Comparison of ENCODE assay signal across 8 cellular contexts in genomic region chr11:44568358-44568705, GRCh38. TPM values are rescaled to one million over a fixed set of nuclear protein-coding genes. Genes with fewer than 3 reads are reported as not detected.
DNase-seq lines count a peak whose midpoint lies in the region; ATAC-seq lines count a peak whose summit lies in the region.

No MANE protein-coding gene starts in this region.

- peak overlapping the region; percentile 78 for H3K4me3 Mint-ChIP-seq in activated CD8-positive, alpha-beta memory T cell treated with anti-CD3 and anti-CD28 coated beads, Interleukin-2, amount 10 ng/mL, durations not matched to agents 7 days and 5 days
- peak overlapping the region; percentile 87 for H3K4me3 Mint-ChIP-seq in activated CD8-positive, alpha-beta T cell treated with anti-CD3 and anti-CD28 coated beads, Interleukin-2, amount 10 ng/mL, durations not matched to agents 7 days and 5 days

- no peaks in the 10 kb centered on the region for H3K27me3 Mint-ChIP-seq in activated CD8-positive, alpha-beta memory T cell treated with anti-CD3 and anti-CD28 coated beads, Interleukin-2, amount 10 ng/mL, durations not matched to agents 7 days and 5 days
- no peaks in the 10 kb centered on the region for H3K27me3 Mint-ChIP-seq in activated CD8-positive, alpha-beta T cell treated with anti-CD3 and anti-CD28 coated beads, Interleukin-2, amount 10 ng/mL, durations not matched to agents 7 days and 5 days (ENCODE audit: low read depth)

- no peak for DNase-seq in activated CD8-positive, alpha-beta memory T cell treated with anti-CD3 and anti-CD28 coated beads, Interleukin-2, amount 10 ng/mL, durations not matched to agents 7 days and 5 days
- no peak for DNase-seq in activated CD8-positive, alpha-beta memory T cell treated with anti-CD3 and anti-CD28 coated beads for 24 hours
- no peak for DNase-seq in activated CD8-positive, alpha-beta T cell treated with anti-CD3 and anti-CD28 coated beads, Interleukin-2, amount 10 ng/mL, durations not matched to agents 7 days and 5 days
- DNase-seq in substantia nigra (lab: John Stamatoyannopoulos, UW) (no peak), NCI-H82 treated with DMSO at 0.1 percent for 48 hours (lab: John Stamatoyannopoulos, UW; ENCODE audit: unreplicated experiment) (no peak), HCEC 1CT (no peak)

- no peaks in the 10 kb centered on the region for H3K9me3 Mint-ChIP-seq in activated CD8-positive, alpha-beta memory T cell treated with anti-CD3 and anti-CD28 coated beads, Interleukin-2, amount 10 ng/mL, durations not matched to agents 7 days and 5 days (ENCODE audit: low read depth)
- H3K9me3 Mint-ChIP-seq in activated CD8-positive, alpha-beta T cell treated with anti-CD3 and anti-CD28 coated beads, Interleukin-2, amount 10 ng/mL, durations not matched to agents 7 days and 5 days (ENCODE audit: insufficient read depth) = no peaks in the 10 kb centered on the region

- peaks cover 78% of the 10 kb centered on the region for H3K4me1 Mint-ChIP-seq in activated CD8-positive, alpha-beta memory T cell treated with anti-CD3 and anti-CD28 coated beads, Interleukin-2, amount 10 ng/mL, durations not matched to agents 7 days and 5 days
- peaks cover 89% of the 10 kb centered on the region for H3K4me1 Mint-ChIP-seq in activated CD8-positive, alpha-beta T cell treated with anti-CD3 and anti-CD28 coated beads, Interleukin-2, amount 10 ng/mL, durations not matched to agents 7 days and 5 days (ENCODE audit: low read depth)

- H3K36me3 Mint-ChIP-seq in activated CD8-positive, alpha-beta memory T cell treated with anti-CD3 and anti-CD28 coated beads, Interleukin-2, amount 10 ng/mL, durations not matched to agents 7 days and 5 days = peaks cover 24% of the 10 kb centered on the region
- H3K36me3 Mint-ChIP-seq in activated CD8-positive, alpha-beta T cell treated with anti-CD3 and anti-CD28 coated beads, Interleukin-2, amount 10 ng/mL, durations not matched to agents 7 days and 5 days (ENCODE audit: low read depth) = peaks cover 38% of the 10 kb centered on the region

- H3K27ac ChIP-seq in layer of hippocampus (ENCODE audit: low read depth, low read length) (peak overlapping the region; percentile 32), substantia nigra (ENCODE audit: low read depth, low read length, poor library complexity, severe bottlenecking) (peak overlapping the region; percentile 66)

- POLR2A ChIA-PET in activated CD8-positive, alpha-beta T cell treated with anti-CD3 and anti-CD28 coated beads, Interleukin-2, amount 10 ng/mL, durations not matched to agents 7 days and 5 days (lab: Charles Lee) = interaction anchor here (0.7 to 1.7 kb wide), 5 partner anchors 9 to 501 kb away, joined by 3 to 12 read pairs (median 7); no protein-coding TSS in a partner anchor

- ATAC-seq in activated CD8-positive, alpha-beta memory T cell treated with anti-CD3 and anti-CD28 coated beads, Interleukin-2, amount 10 ng/mL, durations not matched to agents 7 days and 5 days = no peak
- ATAC-seq in activated CD8-positive, alpha-beta T cell treated with anti-CD3 and anti-CD28 coated beads, Interleukin-2, amount 10 ng/mL, durations not matched to agents 7 days and 5 days = no peak
- no peak for ATAC-seq in GM18867 (IDR thresholded peaks at IDR 0.05; ENCODE audit: unreplicated experiment)

- H3K27me3 ChIP-seq in layer of hippocampus (ENCODE audit: control insufficient read depth, insufficient read depth, low read length) = no peaks in the 10 kb centered on the region

- peak overlapping the region; percentile 85 for H3K27ac Mint-ChIP-seq in activated CD8-positive, alpha-beta memory T cell treated with anti-CD3 and anti-CD28 coated beads, Interleukin-2, amount 10 ng/mL, durations not matched to agents 7 days and 5 days
- H3K27ac Mint-ChIP-seq in activated CD8-positive, alpha-beta T cell treated with anti-CD3 and anti-CD28 coated beads, Interleukin-2, amount 10 ng/mL, durations not matched to agents 7 days and 5 days = peak overlapping the region; percentile 84

- CTCF ChIA-PET in activated CD8-positive, alpha-beta memory T cell treated with anti-CD3 and anti-CD28 coated beads, Interleukin-2, amount 10 ng/mL, durations not matched to agents 7 days and 5 days (lab: Charles Lee) = interaction anchor here (1.0 to 1.6 kb wide), 5 partner anchors 8 to 49 kb away, joined by 5 to 10 read pairs (median 7); no protein-coding TSS in a partner anchor
- CTCF ChIA-PET in activated CD8-positive, alpha-beta T cell treated with anti-CD3 and anti-CD28 coated beads, Interleukin-2, amount 10 ng/mL, durations not matched to agents 7 days and 5 days (lab: Charles Lee) = interaction anchor here (0.9 to 3.5 kb wide), 6 partner anchors 9 to 49 kb away, joined by 3 to 18 read pairs (median 8); no protein-coding TSS in a partner anchor

RNA-seq across cellular contexts. Expression of gene CD82, which starts 2.9 kb away (rescaled TPM):
- 100 to 1,000 TPM in 1 of 2 experiments, 10 to 100 TPM in 1; 90.2 to 285 TPM for total RNA-seq in activated CD8-positive, alpha-beta memory T cell treated with anti-CD3 and anti-CD28 coated beads, Interleukin-2, amount 10 ng/mL, durations not matched to agents 7 days and 5 days
- total RNA-seq in activated CD8-positive, alpha-beta T cell treated with anti-CD3 and anti-CD28 coated beads, Interleukin-2, amount 10 ng/mL, durations not matched to agents 7 days and 5 days = 10 to 100 TPM; 68.2 to 72.9 TPM
